Comparison of ENCODE assay signal across 1 cellular context in the genomic region with DNA sequence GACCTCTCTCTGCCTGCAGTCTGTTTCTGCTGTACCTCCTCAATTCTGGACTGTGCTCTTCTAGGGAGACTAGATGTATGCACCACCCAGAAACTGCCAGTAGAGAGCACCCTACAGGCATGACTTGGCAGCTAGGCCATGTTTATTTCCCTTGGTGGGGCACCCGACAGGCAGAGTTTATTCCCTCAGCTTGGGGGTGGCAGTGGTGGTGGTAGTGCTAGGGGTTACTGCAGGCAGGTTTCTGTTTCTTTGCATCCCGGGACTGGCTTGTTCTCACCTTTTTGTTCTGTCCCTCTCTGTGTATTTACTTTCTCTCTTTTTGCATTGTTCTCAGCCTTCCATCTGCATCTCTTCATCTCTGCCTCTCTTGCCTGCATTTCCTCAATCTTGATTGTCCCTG.
TF ChIP-seq lines count a peak whose summit lies in the region.

No MANE protein-coding gene starts in this region.

TF ChIP-seq in HEK293, 187 proteins besides CTCF, POLR2A, EP300 and RAD21 (continued from another document):
- TF ChIP-seq, protein P1, sequence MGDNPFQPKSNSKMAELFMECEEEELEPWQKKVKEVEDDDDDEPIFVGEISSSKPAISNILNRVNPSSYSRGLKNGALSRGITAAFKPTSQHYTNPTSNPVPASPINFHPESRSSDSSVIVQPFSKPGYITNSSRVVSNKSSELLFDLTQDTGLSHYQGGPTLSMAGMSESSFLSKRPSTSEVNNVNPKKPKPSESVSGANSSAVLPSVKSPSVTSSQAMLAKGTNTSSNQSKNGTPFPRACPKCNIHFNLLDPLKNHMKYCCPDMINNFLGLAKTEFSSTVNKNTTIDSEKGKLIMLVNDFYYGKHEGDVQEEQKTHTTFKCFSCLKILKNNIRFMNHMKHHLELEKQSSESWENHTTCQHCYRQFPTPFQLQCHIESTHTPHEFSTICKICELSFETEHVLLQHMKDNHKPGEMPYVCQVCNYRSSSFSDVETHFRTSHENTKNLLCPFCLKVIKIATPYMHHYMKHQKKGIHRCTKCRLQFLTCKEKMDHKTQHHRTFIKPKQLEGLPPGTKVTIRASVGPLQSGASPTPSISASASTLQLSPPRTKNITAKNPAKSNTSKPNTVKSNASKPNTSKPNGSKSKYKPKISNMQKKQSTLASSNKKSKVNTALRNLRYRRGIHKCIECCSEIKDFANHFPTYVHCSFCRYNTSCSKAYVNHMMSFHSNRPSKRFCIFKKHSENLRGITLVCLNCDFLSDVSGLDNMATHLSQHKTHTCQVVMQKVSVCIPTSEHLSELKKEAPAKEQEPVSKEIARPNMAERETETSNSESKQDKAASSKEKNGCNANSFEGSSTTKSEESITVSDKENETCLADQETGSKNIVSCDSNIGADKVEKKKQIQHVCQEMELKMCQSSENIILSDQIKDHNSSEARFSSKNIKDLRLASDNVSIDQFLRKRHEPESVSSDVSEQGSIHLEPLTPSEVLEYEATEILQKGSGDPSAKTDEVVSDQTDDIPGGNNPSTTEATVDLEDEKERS (tag by site-specific recombination; IDR thresholded peaks at IDR 0.05): no peak
- TF ChIP-seq ZBTB17 (tag by site-specific recombination; IDR thresholded peaks at IDR 0.05): peak; percentile 82
- TF ChIP-seq REPIN1 (tag by site-specific recombination; IDR thresholded peaks at IDR 0.05; ENCODE audit: low read depth): no peak
- TF ChIP-seq PRDM10 (tag by site-specific recombination; IDR thresholded peaks at IDR 0.05): peak; percentile 75
- TF ChIP-seq ZNF449 (tag by site-specific recombination; IDR thresholded peaks at IDR 0.05): no peak
